ENCODE assay signal across 14 cellular contexts in the genomic region with DNA sequence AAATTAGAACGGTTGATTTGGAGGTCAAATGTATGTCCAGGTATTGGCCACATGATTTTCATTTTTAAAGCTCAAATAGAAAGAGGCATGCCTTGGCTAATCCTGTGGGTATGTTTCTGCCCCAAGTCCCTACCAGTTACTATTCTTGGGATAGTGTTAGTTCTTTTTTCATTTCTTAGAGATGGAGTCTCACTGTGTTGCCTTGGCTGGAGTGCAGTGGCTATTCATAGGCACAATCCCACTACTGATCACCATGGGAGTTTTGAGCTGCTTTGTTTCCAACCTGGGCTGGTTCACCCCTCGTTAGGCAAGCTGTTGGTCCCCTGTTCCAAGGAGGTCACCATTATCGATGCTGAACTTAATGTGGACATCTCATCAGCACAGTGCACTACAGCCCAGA. TPM values are rescaled to one million over a fixed set of nuclear protein-coding genes. Genes with fewer than 3 reads are reported as not detected.
DNase-seq lines count a peak whose midpoint lies in the region; ATAC-seq, FAIRE-seq and TF ChIP-seq lines count a peak whose summit lies in the region.
"Had no signal": no experiment of that assay in that cellular context is flagged by ENCODE, and none has a peak within 500 bp of the region (broad histone marks: within the 10 kb centered on the region; RNA-seq: fewer than 3 reads in every experiment).

No MANE protein-coding gene starts in this region.

- H2AFZ ChIP-seq in osteoblast (ENCODE audit: low read length) = no peak overlapping the region

- H3K36me3 Mint-ChIP-seq in chondrocyte (ENCODE audit: low read depth) = no peaks in the 10 kb centered on the region

- intact Hi-C loops in heart right ventricle (cut with DNase I) = no loop called here

- H4K20me1 ChIP-seq in osteoblast (ENCODE audit: insufficient read depth, low read length) = no peaks in the 10 kb centered on the region

- DNase-seq in chondrocyte (ENCODE audit: low spot score) (no peak), heart right ventricle (no peak), osteoblast (ENCODE audit: insufficient read length, low spot score, missing footprints) (no peak), urothelium cell line (ENCODE audit: low spot score) (no peak), substantia nigra (lab: John Stamatoyannopoulos, UW) (no peak), KG1 (lab: John Stamatoyannopoulos, UW) (no peak)
- DNase-seq: AML-193, H9, NCI-H1092 treated with DMSO at 0.1 percent for 48 hours, NCI-H2029 treated with DMSO at 0.1 percent for 48 hours had no signal

- FAIRE-seq in urothelium cell line (lab: Jason Lieb, UNC) = peak; percentile 85
- FAIRE-seq: D721Med had no signal

- H3K4me1 ChIP-seq in heart right ventricle (peaks cover 17 to 100% (median 95%) of the 10 kb centered on the region in 9 donors), osteoblast (ENCODE audit: insufficient read depth, low read length) (peaks cover 45% of the 10 kb centered on the region)

- H3K36me3 ChIP-seq in heart right ventricle (peaks cover 0 to 40% (median 0%) of the 10 kb centered on the region in 9 donors), osteoblast (ENCODE audit: insufficient read depth, low read length) (peaks cover 10% of the 10 kb centered on the region)

- WGBS in heart right ventricle, 2 donors = 45 to 47% methylated on average over 3 of the region's 3 CpGs

- H3K4me3 Mint-ChIP-seq in chondrocyte (ENCODE audit: unreplicated experiment) = no peak overlapping the region
- H3K4me3 Mint-ChIP-seq: H9 had no signal

- ATAC-seq in heart right ventricle (peak in 7 of 8 donors; percentile 26 to 65 (median 49)), GM21529 (IDR thresholded peaks at IDR 0.05; ENCODE audit: unreplicated experiment) (no peak), GM21576 (IDR thresholded peaks at IDR 0.05; ENCODE audit: unreplicated experiment) (no peak)

- no peaks in the 10 kb centered on the region for H3K9me3 ChIP-seq in heart right ventricle
- H3K9me3 ChIP-seq in osteoblast (ENCODE audit: low read depth, low read length) = no peaks in the 10 kb centered on the region

- no peak overlapping the region for H3K4me3 ChIP-seq in heart right ventricle
- H3K4me3 ChIP-seq in osteoblast (ENCODE audit: insufficient read depth, low read length) = no peak overlapping the region

- TF ChIP-seq CTCF in chondrocyte (IDR thresholded peaks at IDR 0.05) (no peak), heart right ventricle (IDR thresholded peaks at IDR 0.05) (no peak), osteoblast (IDR thresholded peaks at IDR 0.05; ENCODE audit: extremely low read depth, low read depth, low read length) (no peak)

- peak overlapping the region; percentile 35 for H3K27ac Mint-ChIP-seq in chondrocyte (ENCODE audit: unreplicated experiment)

- peaks cover 95% of the 10 kb centered on the region for H3K79me2 ChIP-seq in osteoblast (ENCODE audit: insufficient read depth, low read length)

- H3K4me1 Mint-ChIP-seq in chondrocyte (ENCODE audit: low read depth) = peaks cover 80% of the 10 kb centered on the region

- H3K27me3 Mint-ChIP-seq in chondrocyte (ENCODE audit: low read depth) = no peaks in the 10 kb centered on the region

- H3K9me3 Mint-ChIP-seq in chondrocyte (ENCODE audit: low read depth) = no peaks in the 10 kb centered on the region
- H3K9me3 Mint-ChIP-seq: H9 had no signal

- no peak overlapping the region for H3K4me2 ChIP-seq in osteoblast (ENCODE audit: insufficient read depth, low read length)

- H3K27ac ChIP-seq in heart right ventricle (peak overlapping the region in 8 of 10 donors; percentile 0 to 99 (median 45)), osteoblast (ENCODE audit: low read depth, low read length) (peak overlapping the region; percentile 1), substantia nigra (ENCODE audit: low read depth, low read length, poor library complexity, severe bottlenecking) (no peak overlapping the region)
- H3K27ac ChIP-seq: C4-2B had no signal

- H3K27me3 ChIP-seq in heart right ventricle (no peaks in the 10 kb centered on the region), osteoblast (ENCODE audit: insufficient read depth, low read length) (no peaks in the 10 kb centered on the region)

RNA-seq across cellular contexts. Expression of a gene that starts 46.3 kb away (rescaled TPM):
- 111 to 126 TPM (median 122 TPM) in 3 replicates for total RNA-seq in chondrocyte
- total RNA-seq in heart right ventricle = 100 to 1,000 TPM; 132 to 229 (median 167) TPM
- polyA plus RNA-seq in heart right ventricle = 10 to 100 TPM; 45.3 to 56.0 TPM
- total RNA-seq in osteoblast = 173 and 200 TPM in 2 replicates

Comparison
In these comparisons a context has a peak if more than half of its experiments do, and no peak if none do; other contexts are left out.
1. ATAC-seq: peak in heart right ventricle (7 of 8); none in GM21529 (single experiment) and GM21576 (single experiment).